ENCODE assay signal across 18 cellular contexts in genomic region chr2:113162869-113163268, GRCh38. TPM values are rescaled to one million over a fixed set of nuclear protein-coding genes. Genes with fewer than 3 reads are reported as not detected.
DNase-seq lines count a peak whose midpoint lies in the region; ATAC-seq, FAIRE-seq and TF ChIP-seq lines count a peak whose summit lies in the region.
"Had no signal": no experiment of that assay in that cellular context is flagged by ENCODE, and none has a peak within 500 bp of the region (broad histone marks: within the 10 kb centered on the region; RNA-seq: fewer than 3 reads in every experiment).

No MANE protein-coding gene starts in this region.

- H3K4me3 ChIP-seq in K562 = no peak overlapping the region

- BruUV-seq in K562 (replicated peaks; lab: Mats Ljungman, UMichigan) = no TSS peak

- H3K79me2 ChIP-seq in K562 (ENCODE audit: control insufficient read depth, insufficient read depth, low read length) = no peaks in the 10 kb centered on the region

- no peaks in the 10 kb centered on the region for H4K20me1 ChIP-seq in K562 (replicated peaks; ENCODE audit: control insufficient read depth, insufficient read depth, low read length)

- H3K9me3 Mint-ChIP-seq in activated T-cell treated with anti-CD3 and anti-CD28 coated beads, Interleukin-2, amount 50 U/mL, for 24 hours = no peaks in the 10 kb centered on the region
- no peaks in the 10 kb centered on the region for H3K9me3 Mint-ChIP-seq in CD4-positive, alpha-beta T cell
- no peaks in the 10 kb centered on the region for H3K9me3 Mint-ChIP-seq in type B pancreatic cell
- no peaks in the 10 kb centered on the region for H3K9me3 Mint-ChIP-seq in stimulated activated memory B cell treated with anti-CD40 and anti-IgM and Interleukin-4, amounts not matched to agents 10 μg/mL and 1 μg/mL and 100 μg/mL, for 72 hours
- H3K9me3 Mint-ChIP-seq: CD8-positive, alpha-beta memory T cell; H9 had no signal

- no peak overlapping the region for H3K4me2 ChIP-seq in K562 (ENCODE audit: insufficient read depth, low read length)

- peak overlapping the region; percentile 13; the same call in 1 of the 2 replicates for H2AFZ ChIP-seq in K562 (ENCODE audit: low read depth, low read length)

- TF ChIP-seq EP300 in K562 (IDR thresholded peaks at IDR 0.05; ENCODE audit: low read length) = no peak

- H3K9me3 ChIP-seq in CD4-positive, alpha-beta T cell (ENCODE audit: control insufficient read depth, low read length) = no peaks in the 10 kb centered on the region
- no peaks in the 10 kb centered on the region for H3K9me3 ChIP-seq in K562 (replicated peaks; ENCODE audit: control insufficient read depth, insufficient read depth, low read depth, low read length)
- H3K9me3 ChIP-seq: Caco-2 had no signal

- H3K9ac ChIP-seq in K562 (ENCODE audit: insufficient read depth in 1 of 2, low read depth in 2 of 2, low read length in 2 of 2) = no peak overlapping the region

- no peak overlapping the region for H3K4me3 Mint-ChIP-seq in activated T-cell treated with anti-CD3 and anti-CD28 coated beads, Interleukin-2, amount 50 U/mL, for 24 hours
- H3K4me3 Mint-ChIP-seq in CD4-positive, alpha-beta T cell = no peak overlapping the region
- H3K4me3 Mint-ChIP-seq in type B pancreatic cell = peak overlapping the region; percentile 20
- H3K4me3 Mint-ChIP-seq in stimulated activated memory B cell treated with anti-CD40 and anti-IgM and Interleukin-4, amounts not matched to agents 10 μg/mL and 1 μg/mL and 100 μg/mL, for 72 hours = no peak overlapping the region
- H3K4me3 Mint-ChIP-seq: B cell, H9 had no signal

- H3K27me3 ChIP-seq in CD4-positive, alpha-beta T cell (ENCODE audit: control insufficient read depth, insufficient read depth, low read length) = no peaks in the 10 kb centered on the region
- H3K27me3 ChIP-seq in K562 (ENCODE audit: control insufficient read depth in 2 of 2, insufficient read depth in 2 of 2, low read length in 2 of 2) = no peaks in the 10 kb centered on the region

- no peak for DNase-seq in activated T-cell treated with anti-CD3 and anti-CD28 coated beads, Interleukin-2, amount 50 U/mL, for 24 hours
- no peak for DNase-seq in activated T-cell treated with anti-CD3 and anti-CD28 coated beads, Interleukin-2, amount 50 U/mL, for 48 hours
- no peak for DNase-seq in CD4-positive, alpha-beta T cell
- DNase-seq in K562 (ENCODE audit: extremely low read depth in 1 of 4, low spot score in 3 of 4) (no peak), type B pancreatic cell (ENCODE audit: extremely low spot score, unreplicated experiment) (no peak), NCI-H1092 treated with DMSO at 0.1 percent for 48 hours (lab: John Stamatoyannopoulos, UW) (no peak)
- DNase-seq: ACHN; C1 segment of cervical spinal cord; Caco-2; CD8-positive, alpha-beta memory T cell; GDM1; GOT3; H9 had no signal

- no peak for FAIRE-seq in K562 (lab: Jason Lieb, UNC)
- FAIRE-seq: GM12892, GM19239 had no signal

- TF ChIP-seq CTCF in CD4-positive, alpha-beta T cell (IDR thresholded peaks at IDR 0.05) = no peak
- TF ChIP-seq CTCF in K562 (IDR thresholded peaks at IDR 0.05 in 2 of 3, conservative IDR thresholded peaks at IDR 0.05 in 1 of 3; ENCODE audit: insufficient read depth in 2 of 3, low read depth in 1 of 3, low read length in 3 of 3) (no peak), type B pancreatic cell (conservative IDR thresholded peaks at IDR 0.05) (no peak)

- no peaks in the 10 kb centered on the region for H3K9me1 ChIP-seq in K562 (ENCODE audit: control insufficient read depth, insufficient read depth, low read length)

- H3K36me3 ChIP-seq in K562 (ENCODE audit: control insufficient read depth, insufficient read depth, low read length) = no peaks in the 10 kb centered on the region

- H3K27ac Mint-ChIP-seq in activated T-cell treated with anti-CD3 and anti-CD28 coated beads, Interleukin-2, amount 50 U/mL, for 24 hours = peak overlapping the region; percentile 15
- peak overlapping the region; percentile 57 for H3K27ac Mint-ChIP-seq in CD4-positive, alpha-beta T cell
- peak overlapping the region; percentile 77 for H3K27ac Mint-ChIP-seq in type B pancreatic cell
- H3K27ac Mint-ChIP-seq in stimulated activated memory B cell treated with anti-CD40 and anti-IgM and Interleukin-4, amounts not matched to agents 10 μg/mL and 1 μg/mL and 100 μg/mL, for 72 hours = no peak overlapping the region
- H3K27ac Mint-ChIP-seq: B cell, H9 had no signal

- peaks cover 1% of the 10 kb centered on the region for H3K36me3 Mint-ChIP-seq in activated T-cell treated with anti-CD3 and anti-CD28 coated beads, Interleukin-2, amount 50 U/mL, for 24 hours (ENCODE audit: low read depth)
- peaks cover 5% of the 10 kb centered on the region for H3K36me3 Mint-ChIP-seq in CD4-positive, alpha-beta T cell (ENCODE audit: low read depth)
- H3K36me3 Mint-ChIP-seq in type B pancreatic cell = no peaks in the 10 kb centered on the region
- H3K36me3 Mint-ChIP-seq in stimulated activated memory B cell treated with anti-CD40 and anti-IgM and Interleukin-4, amounts not matched to agents 10 μg/mL and 1 μg/mL and 100 μg/mL, for 72 hours = no peaks in the 10 kb centered on the region

- CTCF ChIA-PET in CD4-positive, alpha-beta T cell (lab: Charles Lee) = interaction anchor here (0.9 to 3.8 kb wide), 4 partner anchors 21 to 227 kb away, joined by 3 to 17 read pairs (median 4); no protein-coding TSS in a partner anchor
- CTCF ChIA-PET in K562 (lab: Yijun Ruan, JAX; ENCODE audit: low intra/inter-chr PET ratio) = no interaction called here

- peaks cover 47% of the 10 kb centered on the region for H3K4me1 Mint-ChIP-seq in activated T-cell treated with anti-CD3 and anti-CD28 coated beads, Interleukin-2, amount 50 U/mL, for 24 hours (ENCODE audit: low read depth)
- H3K4me1 Mint-ChIP-seq in CD4-positive, alpha-beta T cell (ENCODE audit: low read depth) = peaks cover 63% of the 10 kb centered on the region
- H3K4me1 Mint-ChIP-seq in type B pancreatic cell (ENCODE audit: unreplicated experiment) = peaks cover 41% of the 10 kb centered on the region
- peaks cover 26% of the 10 kb centered on the region for H3K4me1 Mint-ChIP-seq in stimulated activated memory B cell treated with anti-CD40 and anti-IgM and Interleukin-4, amounts not matched to agents 10 μg/mL and 1 μg/mL and 100 μg/mL, for 72 hours

- in situ Hi-C loops in K562 (cut with MboI) = no loop called here

- intact Hi-C loops in CD4-positive, alpha-beta T cell (cut with DNase I, micrococcal nuclease) = no loop called here
- intact Hi-C loops in K562 (cut with micrococcal nuclease) = no loop called here

- H3K4me1 ChIP-seq in K562 (replicated peaks in 1 of 2; ENCODE audit: control insufficient read depth in 2 of 2, insufficient read depth in 2 of 2, low read length in 2 of 2) = peaks cover 16 to 20% of the 10 kb centered on the region in 2 experiments

- H3K27me3 Mint-ChIP-seq in activated T-cell treated with anti-CD3 and anti-CD28 coated beads, Interleukin-2, amount 50 U/mL, for 24 hours = no peaks in the 10 kb centered on the region
- no peaks in the 10 kb centered on the region for H3K27me3 Mint-ChIP-seq in CD4-positive, alpha-beta T cell
- no peaks in the 10 kb centered on the region for H3K27me3 Mint-ChIP-seq in type B pancreatic cell
- no peaks in the 10 kb centered on the region for H3K27me3 Mint-ChIP-seq in stimulated activated memory B cell treated with anti-CD40 and anti-IgM and Interleukin-4, amounts not matched to agents 10 μg/mL and 1 μg/mL and 100 μg/mL, for 72 hours
- H3K27me3 Mint-ChIP-seq: B cell; CD8-positive, alpha-beta memory T cell had no signal

- no peak for ATAC-seq in CD4-positive, alpha-beta T cell (ENCODE audit: poor library complexity)
- no peak for ATAC-seq in K562
- no peak for ATAC-seq in stimulated activated memory B cell treated with anti-CD40 and anti-IgM and Interleukin-4, amounts not matched to agents 10 μg/mL and 1 μg/mL and 100 μg/mL, for 72 hours

- H3K27ac ChIP-seq in CD4-positive, alpha-beta T cell (ENCODE audit: low read depth, low read length) = no peak overlapping the region
- H3K27ac ChIP-seq in K562 (ENCODE audit: extremely low read depth, low read depth, low read length) = no peak overlapping the region

- POLR2A ChIA-PET in CD4-positive, alpha-beta T cell (lab: Charles Lee) = interaction anchor here (1.0 to 4.9 kb wide), 3 partner anchors 12 to 31 kb away, joined by 3 to 28 read pairs (median 3); partner anchors contain the start of gene PSD4
- POLR2A ChIA-PET in K562 (lab: Yijun Ruan, JAX) = interaction anchor here (0.6 to 4.7 kb wide), 2 partner anchors 12 to 56 kb away, joined by 3 to 32 read pairs; partner anchors contain the start of gene PSD4

- no peak for TF ChIP-seq RAD21 in K562 (CRISPR knock-in tag; conservative IDR thresholded peaks at IDR 0.05 in 1 of 2, IDR thresholded peaks at IDR 0.05 in 1 of 2)

- TF ChIP-seq POLR2A in K562 (conservative IDR thresholded peaks at IDR 0.05) = no peak

RNA-seq across cellular contexts. Expression of gene PSD4, which starts 10.9 kb away (rescaled TPM):
- 100 to 1,000 TPM in 1 of 2 experiments, 10 to 100 TPM in 1; 96.5 to 101 TPM for total RNA-seq in CD4-positive, alpha-beta T cell
- total RNA-seq in K562 (2011; cell fraction: chromatin; rRNA removed; ENCODE audit: low replicate concordance) = 52.4 and 98.0 TPM in 2 replicates
- total RNA-seq in K562 (2011; cell fraction: nucleolus; rRNA removed) = 58.9 and 60.3 TPM in 2 replicates
- total RNA-seq in K562 (2011; cell fraction: nucleoplasm; rRNA removed) = 44.1 and 62.2 TPM in 2 replicates
- total RNA-seq in K562 (2014; rRNA removed) (41.0 and 47.0 TPM in 2 replicates), K562 (2014; rRNA removed; fragmentation: Illumina TruSeq; extraction: Trizol) (13.0 and 14.8 TPM in 2 replicates), K562 (2015; rRNA removed; fragmentation: Illumina TruSeq; extraction: Trizol) (20.8 and 21.7 TPM in 2 replicates), K562 (2021) (48.3 and 54.0 TPM in 2 replicates), type B pancreatic cell (ENCODE audit: low replicate concordance) (38.8 and 79.1 TPM in 2 replicates)
- polyA plus RNA-seq in K562 (2011; rRNA removed) (11.0 and 14.5 TPM in 2 replicates), K562 (2014; fragmentation: Illumina TruSeq; extraction: Trizol) (28.4 and 32.1 TPM in 2 replicates), K562 (2014; fragmentation: Nextera tagmentation; extraction: Ambion mirVana) (under 1 TPM; 0.46 to 0.52 TPM), K562 (2014; rRNA removed) (27.4 and 30.3 TPM in 2 replicates)
- polyA plus RNA-seq in K562 (2011; cell fraction: cytosol; rRNA removed) = 8.8 and 13.1 TPM in 2 replicates
- 63.6 and 113 TPM in 2 replicates for polyA plus RNA-seq in K562 (2011; cell fraction: nucleus; rRNA removed)
- polyA plus RNA-seq in K562 (2012) = 23.7 and 33.6 TPM in 2 replicates
- 12.7 and 15.8 TPM in 2 replicates for polyA minus RNA-seq in K562 (2011; rRNA and poly(A)+ RNA removed)
- 12.8 and 14.9 TPM in 2 replicates for polyA minus RNA-seq in K562 (2011; cell fraction: cytosol; rRNA and poly(A)+ RNA removed)
- polyA minus RNA-seq in K562 (2011; cell fraction: nucleus; rRNA and poly(A)+ RNA removed) = 35.9 and 36.1 TPM in 2 replicates

RNA-seq across cellular contexts. Expression of gene IL1RN, which starts 35.5 kb away (rescaled TPM):
- under 1 TPM; 0.31 to 0.58 TPM for total RNA-seq in CD4-positive, alpha-beta T cell
- not detected in 2 replicates for total RNA-seq in K562 (2011; cell fraction: chromatin; rRNA removed; ENCODE audit: low replicate concordance)
- not detected in 2 replicates for total RNA-seq in K562 (2011; cell fraction: nucleolus; rRNA removed)
- total RNA-seq in K562 (2011; cell fraction: nucleoplasm; rRNA removed) = not detected in 2 replicates
- total RNA-seq in K562 (2014; rRNA removed) (not detected in 2 replicates), K562 (2014; rRNA removed; fragmentation: Illumina TruSeq; extraction: Trizol) (not detected in 2 replicates), K562 (2015; rRNA removed; fragmentation: Illumina TruSeq; extraction: Trizol) (not detected in 2 replicates), K562 (2021) (not detected in 2 replicates), type B pancreatic cell (ENCODE audit: low replicate concordance) (11.0 and 20.5 TPM in 2 replicates)
- polyA plus RNA-seq in K562 (2011; rRNA removed) (0.13 TPM in 1 of 2 replicates, not detected in the other), K562 (2014; fragmentation: Illumina TruSeq; extraction: Trizol) (not detected in 2 replicates), K562 (2014; fragmentation: Nextera tagmentation; extraction: Ambion mirVana) (not detected), K562 (2014; rRNA removed) (not detected in 2 replicates)
- 0.12 TPM in 1 of 2 replicates, not detected in the other for polyA plus RNA-seq in K562 (2011; cell fraction: cytosol; rRNA removed)
- polyA plus RNA-seq in K562 (2011; cell fraction: nucleus; rRNA removed) = not detected in 2 replicates
- 0.13 and 0.26 TPM in 2 replicates for polyA plus RNA-seq in K562 (2012)
- not detected in 2 replicates for polyA minus RNA-seq in K562 (2011; rRNA and poly(A)+ RNA removed)
- not detected in 2 replicates for polyA minus RNA-seq in K562 (2011; cell fraction: cytosol; rRNA and poly(A)+ RNA removed)
- polyA minus RNA-seq in K562 (2011; cell fraction: nucleus; rRNA and poly(A)+ RNA removed) = not detected in 2 replicates
- total RNA-seq: A172, B cell, Caco-2, H9 had no signal
- polyA plus RNA-seq: CD8-positive, alpha-beta memory T cell had no signal
